2 cellular contexts compared by ENCODE assay signal in the genomic region with DNA sequence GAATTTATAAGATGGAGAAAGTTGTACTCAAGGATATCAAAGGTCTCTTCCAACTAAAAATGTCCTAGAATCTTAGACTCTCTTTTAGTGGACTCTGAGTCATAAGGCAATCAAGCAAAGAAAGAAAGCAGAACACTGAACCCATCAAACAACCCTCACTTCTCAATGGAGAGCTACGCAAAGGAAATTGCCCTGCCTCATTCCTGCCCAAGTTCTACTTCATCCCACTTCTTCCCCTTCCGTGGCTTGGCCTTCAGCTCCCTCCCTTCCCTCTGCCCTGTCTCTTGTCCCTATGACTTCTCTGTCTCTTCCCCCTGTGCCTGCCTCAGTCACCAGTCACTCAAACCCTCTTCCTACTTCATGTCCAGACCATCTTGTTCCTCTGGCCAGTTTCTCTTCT.
TF ChIP-seq lines count a peak whose summit lies in the region.

No MANE protein-coding gene starts in this region.

TF ChIP-seq in HepG2, 621 proteins besides CTCF, POLR2A, EP300 and RAD21:
- TF ChIP-seq NFYB (CRISPR knock-in tag; IDR thresholded peaks at IDR 0.05) = no peak
- TF ChIP-seq RCOR2 (CRISPR knock-in tag; IDR thresholded peaks at IDR 0.05) = no peak
- TF ChIP-seq, protein P1, sequence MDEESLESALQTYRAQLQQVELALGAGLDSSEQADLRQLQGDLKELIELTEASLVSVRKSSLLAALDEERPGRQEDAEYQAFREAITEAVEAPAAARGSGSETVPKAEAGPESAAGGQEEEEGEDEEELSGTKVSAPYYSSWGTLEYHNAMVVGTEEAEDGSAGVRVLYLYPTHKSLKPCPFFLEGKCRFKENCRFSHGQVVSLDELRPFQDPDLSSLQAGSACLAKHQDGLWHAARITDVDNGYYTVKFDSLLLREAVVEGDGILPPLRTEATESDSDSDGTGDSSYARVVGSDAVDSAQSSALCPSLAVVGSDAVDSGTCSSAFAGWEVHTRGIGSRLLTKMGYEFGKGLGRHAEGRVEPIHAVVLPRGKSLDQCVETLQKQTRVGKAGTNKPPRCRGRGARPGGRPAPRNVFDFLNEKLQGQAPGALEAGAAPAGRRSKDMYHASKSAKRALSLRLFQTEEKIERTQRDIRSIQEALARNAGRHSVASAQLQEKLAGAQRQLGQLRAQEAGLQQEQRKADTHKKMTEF (CRISPR knock-in tag; IDR thresholded peaks at IDR 0.05) = no peak
- no peak for TF ChIP-seq PAX8 (CRISPR knock-in tag; IDR thresholded peaks at IDR 0.05; ENCODE audit: borderline replicate concordance)
- no peak for TF ChIP-seq ZBTB7A (CRISPR knock-in tag; IDR thresholded peaks at IDR 0.05)
- TF ChIP-seq KAT7 (CRISPR knock-in tag; IDR thresholded peaks at IDR 0.05; ENCODE audit: borderline replicate concordance) = no peak
- TF ChIP-seq ZNF747 (CRISPR knock-in tag; IDR thresholded peaks at IDR 0.05; ENCODE audit: borderline replicate concordance) = no peak
- TF ChIP-seq MIER3 (CRISPR knock-in tag; IDR thresholded peaks at IDR 0.05; ENCODE audit: borderline replicate concordance) = no peak
- TF ChIP-seq ZNF441 (CRISPR knock-in tag; IDR thresholded peaks at IDR 0.05; ENCODE audit: borderline replicate concordance) = no peak
- TF ChIP-seq, protein P2, sequence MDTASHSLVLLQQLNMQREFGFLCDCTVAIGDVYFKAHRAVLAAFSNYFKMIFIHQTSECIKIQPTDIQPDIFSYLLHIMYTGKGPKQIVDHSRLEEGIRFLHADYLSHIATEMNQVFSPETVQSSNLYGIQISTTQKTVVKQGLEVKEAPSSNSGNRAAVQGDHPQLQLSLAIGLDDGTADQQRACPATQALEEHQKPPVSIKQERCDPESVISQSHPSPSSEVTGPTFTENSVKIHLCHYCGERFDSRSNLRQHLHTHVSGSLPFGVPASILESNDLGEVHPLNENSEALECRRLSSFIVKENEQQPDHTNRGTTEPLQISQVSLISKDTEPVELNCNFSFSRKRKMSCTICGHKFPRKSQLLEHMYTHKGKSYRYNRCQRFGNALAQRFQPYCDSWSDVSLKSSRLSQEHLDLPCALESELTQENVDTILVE (CRISPR knock-in tag; IDR thresholded peaks at IDR 0.05) = no peak

TF ChIP-seq in K562, 482 proteins besides CTCF, POLR2A, EP300 and RAD21:
- TF ChIP-seq, protein P3, sequence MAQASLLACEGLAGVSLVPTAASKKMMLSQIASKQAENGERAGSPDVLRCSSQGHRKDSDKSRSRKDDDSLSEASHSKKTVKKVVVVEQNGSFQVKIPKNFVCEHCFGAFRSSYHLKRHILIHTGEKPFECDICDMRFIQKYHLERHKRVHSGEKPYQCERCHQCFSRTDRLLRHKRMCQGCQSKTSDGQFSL (CRISPR knock-in tag; IDR thresholded peaks at IDR 0.05) = no peak
- TF ChIP-seq, protein P3 (tag; IDR thresholded peaks at IDR 0.05) = no peak
- no peak for TF ChIP-seq NFE2 (IDR thresholded peaks at IDR 0.05; ENCODE audit: low read depth)
- no peak for TF ChIP-seq ZNF253 (CRISPR knock-in tag; conservative IDR thresholded peaks at IDR 0.05)
- TF ChIP-seq GABPB2 (CRISPR knock-in tag; conservative IDR thresholded peaks at IDR 0.05) = no peak
